ENCODE assay signal across 33 cellular contexts in the genomic region with DNA sequence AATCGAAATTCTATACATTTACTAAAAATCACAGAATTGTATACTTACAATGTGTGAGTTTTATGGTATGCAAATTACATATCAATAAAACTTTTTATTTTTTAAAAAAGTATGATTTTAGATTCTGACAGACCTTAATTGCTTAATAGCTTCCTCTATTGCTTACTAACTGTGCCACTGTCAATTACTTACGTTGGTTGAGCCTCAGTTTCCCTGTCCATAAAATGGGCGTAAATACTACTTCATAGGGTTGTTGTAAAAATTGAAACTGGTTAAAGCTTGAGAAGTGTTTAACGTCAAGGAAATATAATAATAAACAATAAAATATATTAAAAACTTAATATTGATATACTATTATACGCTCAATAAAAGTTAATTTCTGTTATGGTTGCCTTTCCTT.
"Had no signal": no experiment of that assay in that cellular context is flagged by ENCODE, and none has a peak within 500 bp of the region (broad histone marks: within the 10 kb centered on the region; RNA-seq: fewer than 3 reads in every experiment).

No MANE protein-coding gene starts in this region.

- H3K4me2 ChIP-seq: KMS-11 had no signal

- H3K27ac ChIP-seq: KMS-11 had no signal

- H3K9me3 ChIP-seq: MG63 had no signal

- H3K27me3 ChIP-seq: MG63 had no signal

- DNase-seq: Karpas-422, Kasumi-1, MG63, MM.1S, MV-4-11, NCI-H1048, NCI-H1092, NCI-H1092 treated with DMSO at 0.1 percent for 48 hours, NCI-H1105, NCI-H1105 treated with DMSO at 0.1 percent for 48 hours, NCI-H1417, NCI-H1417 treated with DMSO at 0.1 percent for 48 hours, NCI-H1436, NCI-H1436 treated with DMSO at 0.1 percent for 48 hours, NCI-H146, NCI-H1694, NCI-H1694 treated with DMSO at 0.1 percent for 48 hours, NCI-H187, NCI-H187 treated with DMSO at 0.1 percent for 48 hours, NCI-H1930, NCI-H2029, NCI-H2029 treated with DMSO at 0.1 percent for 48 hours, NCI-H2081, NCI-H2081 treated with DMSO at 0.1 percent for 48 hours, NCI-H2107, NCI-H2171, NCI-H2171 treated with DMSO at 0.1 percent for 48 hours, NCI-H2227 treated with DMSO at 0.1 percent for 48 hours, NCI-H226, NCI-H345, NCI-H510A, NCI-H510A treated with DMSO at 0.1 percent for 48 hours had no signal

- H3K4me3 ChIP-seq: MG63 had no signal

- H3K9ac ChIP-seq: KMS-11 had no signal

- H3K36me3 ChIP-seq: MG63 had no signal
